8 cellular contexts compared by ENCODE assay signal in genomic region chr4:26320453-26321325, GRCh38. TPM values are rescaled to one million over a fixed set of nuclear protein-coding genes. Genes with fewer than 3 reads are reported as not detected.
DNase-seq lines count a peak whose midpoint lies in the region; ATAC-seq and TF ChIP-seq lines count a peak whose summit lies in the region.

Gene RBPJ, plus strand, starts transcription at chr4:26321014. Its CDS starts 15 bp downstream, at chr4:26321029.

- peaks cover 1% of the 10 kb centered on the region for H3K36me3 Mint-ChIP-seq in progenitor cell of endocrine pancreas (ENCODE audit: insufficient read depth)

- H3K9me3 ChIP-seq in left ventricle myocardium inferior (replicated peaks) (peaks cover 12% of the 10 kb centered on the region), upper lobe of right lung (no peaks in the 10 kb centered on the region)

- peaks cover 26% of the 10 kb centered on the region for H3K4me1 Mint-ChIP-seq in progenitor cell of endocrine pancreas (ENCODE audit: low read depth)

- H3K27me3 ChIP-seq in left ventricle myocardium inferior (ENCODE audit: low read depth) (no peaks in the 10 kb centered on the region), upper lobe of right lung (no peaks in the 10 kb centered on the region)

- H3K27ac ChIP-seq in left ventricle myocardium inferior (replicated peaks) (peak within 1 kb of the TSS; percentile 97), upper lobe of right lung (peak within 1 kb of the TSS; percentile 92)

- H3K36me3 ChIP-seq in left ventricle myocardium inferior (no peaks in the 10 kb centered on the region), upper lobe of right lung (no peaks in the 10 kb centered on the region)

- H3K27me3 Mint-ChIP-seq in progenitor cell of endocrine pancreas = peaks cover 10% of the 10 kb centered on the region

- H3K4me3 ChIP-seq in GM08714 (ENCODE audit: low read length) = peak within 1 kb of the TSS; percentile 81
- peak within 1 kb of the TSS; percentile 95 for H3K4me3 ChIP-seq in left ventricle myocardium inferior
- peak within 1 kb of the TSS; percentile 83 for H3K4me3 ChIP-seq in upper lobe of right lung

- intact Hi-C loops in left ventricle myocardium inferior (cut with micrococcal nuclease) = no loop called here
- intact Hi-C loops in upper lobe of right lung (cut with DNase I) = no loop called here

- ATAC-seq in HG02763 (IDR thresholded peaks at IDR 0.05; ENCODE audit: unreplicated experiment) (peak; percentile 16), upper lobe of right lung (peak; percentile 82)

- H3K27ac Mint-ChIP-seq in progenitor cell of endocrine pancreas = peak within 1 kb of the TSS; percentile 99

- TF ChIP-seq CTCF in left ventricle myocardium inferior (IDR thresholded peaks at IDR 0.05; ENCODE audit: borderline replicate concordance) = no peak
- TF ChIP-seq CTCF in progenitor cell of endocrine pancreas (IDR thresholded peaks at IDR 0.05; ENCODE audit: unreplicated experiment) = no peak
- TF ChIP-seq CTCF in upper lobe of right lung (IDR thresholded peaks at IDR 0.05) = no peak

- DNase-seq in NCI-H187 treated with DMSO at 0.1 percent for 48 hours (lab: John Stamatoyannopoulos, UW) = peak; percentile 95
- DNase-seq in T-helper 2 cell = peak; percentile 71 to 87 (median 83)
- DNase-seq in amygdala (lab: John Stamatoyannopoulos, UW) = peak; percentile 59 to 95 (median 89)
- DNase-seq in left ventricle myocardium inferior = peak; percentile 92
- DNase-seq in progenitor cell of endocrine pancreas (ENCODE audit: low spot score, unreplicated experiment) = peak; percentile 87
- DNase-seq in upper lobe of right lung = peak; percentile 95

- H3K4me1 ChIP-seq in left ventricle myocardium inferior (peaks cover 60% of the 10 kb centered on the region), upper lobe of right lung (peaks cover 12% of the 10 kb centered on the region)

- H3K9me3 Mint-ChIP-seq in progenitor cell of endocrine pancreas (ENCODE audit: low read depth) = peaks cover 7% of the 10 kb centered on the region

- H3K4me3 Mint-ChIP-seq in progenitor cell of endocrine pancreas (ENCODE audit: low read depth) = peak within 1 kb of the TSS; percentile 99

RNA-seq across cellular contexts. Expression of gene RBPJ, which starts in this region (rescaled TPM):
- 36.5 TPM for total RNA-seq in left ventricle myocardium inferior
- 162 and 173 TPM in 2 replicates for total RNA-seq in progenitor cell of endocrine pancreas
- total RNA-seq in upper lobe of right lung = 86.2 TPM

Comparison
In these comparisons a context has a peak if more than half of its experiments do, and no peak if none do; other contexts are left out.
1. Peak in every context shown above with its lines: DNase-seq, ATAC-seq, H3K4me3 ChIP-seq and H3K27ac ChIP-seq.